11 cellular contexts compared by ENCODE assay signal in genomic region chr1:33429332-33429731, GRCh38. TPM values are rescaled to one million over a fixed set of nuclear protein-coding genes. Genes with fewer than 3 reads are reported as not detected.
DNase-seq lines count a peak whose midpoint lies in the region; ATAC-seq and TF ChIP-seq lines count a peak whose summit lies in the region.
"Had no signal": no experiment of that assay in that cellular context is flagged by ENCODE, and none has a peak within 500 bp of the region (broad histone marks: within the 10 kb centered on the region; RNA-seq: fewer than 3 reads in every experiment).

No MANE protein-coding gene starts in this region.

- CTCF ChIA-PET in BJ (lab: Yijun Ruan, JAX): interaction anchor here (0.6 to 1.5 kb wide), 3 partner anchors 26 to 210 kb away, joined by 4 read pairs; no protein-coding TSS in a partner anchor
- CTCF ChIA-PET in mammary epithelial cell (lab: Charles Lee; ENCODE audit: low non-redundant PET): no interaction called here

- H3K4me3 Mint-ChIP-seq in progenitor cell of endocrine pancreas (ENCODE audit: low read depth): no peak overlapping the region
- H3K4me3 Mint-ChIP-seq: activated B cell treated with CpG ODN at 0.5 μM for 24 hours had no signal

- H3K27ac Mint-ChIP-seq in progenitor cell of endocrine pancreas: no peak overlapping the region
- H3K27ac Mint-ChIP-seq: activated B cell treated with CpG ODN at 0.5 μM for 24 hours had no signal

- H3K27me3 ChIP-seq in BJ (ENCODE audit: control insufficient read depth, insufficient read depth, low read length): no peaks in the 10 kb centered on the region
- H3K27me3 ChIP-seq in HUES48 (ENCODE audit: control insufficient read depth, insufficient read depth, low read length): peaks cover 32% of the 10 kb centered on the region
- no peaks in the 10 kb centered on the region for H3K27me3 ChIP-seq in mammary epithelial cell (ENCODE audit: insufficient read depth, low read length)
- H3K27me3 ChIP-seq in mucosa of stomach (ENCODE audit: control insufficient read depth, insufficient read depth, low read length): peaks cover 4% of the 10 kb centered on the region

- H3K79me2 ChIP-seq in mammary epithelial cell (ENCODE audit: insufficient read depth, low read length): peaks cover 61% of the 10 kb centered on the region

- peak overlapping the region; percentile 81 for H3K4me2 ChIP-seq in mammary epithelial cell (ENCODE audit: insufficient read depth, low read depth, low read length)

- in situ Hi-C loops in mammary epithelial cell (cut with MboI; ENCODE audit: low sequenced_read_pairs in 2 of 2): no loop called here

- peaks cover 16% of the 10 kb centered on the region for H3K4me1 ChIP-seq in HUES48 (ENCODE audit: control insufficient read depth, insufficient read depth, low read length)
- H3K4me1 ChIP-seq in mammary epithelial cell (ENCODE audit: insufficient read depth, low read length): peaks cover 45% of the 10 kb centered on the region
- H3K4me1 ChIP-seq in mucosa of stomach (ENCODE audit: control insufficient read depth, insufficient read depth, low read length): peaks cover 8% of the 10 kb centered on the region

- no peak overlapping the region for H2AFZ ChIP-seq in mammary epithelial cell (ENCODE audit: low read depth, low read length)

- H4K20me1 ChIP-seq in mammary epithelial cell (ENCODE audit: insufficient read depth, low read length): no peaks in the 10 kb centered on the region

- no peaks in the 10 kb centered on the region for H3K9me3 Mint-ChIP-seq in progenitor cell of endocrine pancreas (ENCODE audit: low read depth)
- H3K9me3 Mint-ChIP-seq: activated B cell treated with CpG ODN at 0.5 μM for 24 hours had no signal

- H3K4me3 ChIP-seq in BJ (ENCODE audit: low read depth, low read length) (peak overlapping the region; percentile 72), HUES48 (ENCODE audit: low read depth, low read length) (peak overlapping the region; percentile 74), mammary epithelial cell (replicated peaks in 1 of 3; ENCODE audit: insufficient read depth in 1 of 3, low read depth in 2 of 3, low read length in 3 of 3) (peak overlapping the region; percentile 70 to 82 (median 76)), mucosa of stomach (ENCODE audit: low read length) (no peak overlapping the region)

- BruUV-seq in mammary epithelial cell (replicated peaks; lab: Mats Ljungman, UMichigan): no TSS peak

- intact Hi-C loops in mammary epithelial cell (cut with micrococcal nuclease): no loop called here

- H3K4me1 Mint-ChIP-seq in progenitor cell of endocrine pancreas (ENCODE audit: low read depth): peaks cover 4% of the 10 kb centered on the region

- H3K27me3 Mint-ChIP-seq in progenitor cell of endocrine pancreas: no peaks in the 10 kb centered on the region

- H3K27ac ChIP-seq in HUES48 (ENCODE audit: low read depth, low read length): no peak overlapping the region
- H3K27ac ChIP-seq in mammary epithelial cell (ENCODE audit: insufficient read depth, low read depth, low read length): no peak overlapping the region
- H3K27ac ChIP-seq: SK-N-MC had no signal

- DNase-seq in BJ (ENCODE audit: low read depth): no peak
- no peak for DNase-seq in mammary epithelial cell
- DNase-seq in stimulated activated naive CD4-positive, alpha-beta T cell (lab: John Stamatoyannopoulos, UW): no peak
- no peak for DNase-seq in effector CD8-positive, alpha-beta T cell (lab: John Stamatoyannopoulos, UW)
- no peak for DNase-seq in progenitor cell of endocrine pancreas (ENCODE audit: low spot score, unreplicated experiment)
- DNase-seq: activated B cell treated with CpG ODN at 0.5 μM for 24 hours, NCI-H510A had no signal

- ATAC-seq in HG02870 (IDR thresholded peaks at IDR 0.05; ENCODE audit: unreplicated experiment): no peak

- H3K9me3 ChIP-seq in HUES48 (ENCODE audit: control insufficient read depth, insufficient read depth, low read length): no peaks in the 10 kb centered on the region
- no peaks in the 10 kb centered on the region for H3K9me3 ChIP-seq in mammary epithelial cell (replicated peaks; ENCODE audit: insufficient read depth, low read length)
- H3K9me3 ChIP-seq in mucosa of stomach (ENCODE audit: control insufficient read depth, low read length): no peaks in the 10 kb centered on the region

- TF ChIP-seq CTCF in BJ (IDR thresholded peaks at IDR 0.05; ENCODE audit: insufficient read depth, low read depth, low read length) (no peak), mammary epithelial cell (conservative IDR thresholded peaks at IDR 0.05 in 1 of 2, IDR thresholded peaks at IDR 0.05 in 1 of 2; ENCODE audit: extremely low read depth in 1 of 2, insufficient read depth in 1 of 2, low read depth in 1 of 2, low read length in 2 of 2) (no peak), progenitor cell of endocrine pancreas (IDR thresholded peaks at IDR 0.05; ENCODE audit: unreplicated experiment) (no peak)

- dilution Hi-C loops in mammary epithelial cell (cut with HindIII; ENCODE audit: low sequenced_read_pairs): loop anchor here (5.0 kb wide), 1 partner anchor 47 kb away; no protein-coding TSS in a partner anchor

- no peaks in the 10 kb centered on the region for H3K36me3 ChIP-seq in BJ (ENCODE audit: control insufficient read depth, insufficient read depth, low read length)
- no peaks in the 10 kb centered on the region for H3K36me3 ChIP-seq in HUES48 (ENCODE audit: control insufficient read depth, insufficient read depth, low read length)
- peaks cover 5% of the 10 kb centered on the region for H3K36me3 ChIP-seq in mammary epithelial cell (ENCODE audit: insufficient read depth, low read length)
- H3K36me3 ChIP-seq in mucosa of stomach (ENCODE audit: control insufficient read depth, insufficient read depth, low read length): no peaks in the 10 kb centered on the region

- POLR2A ChIA-PET in BJ (lab: Charles Lee): no interaction called here

- peaks cover 1% of the 10 kb centered on the region for H3K36me3 Mint-ChIP-seq in progenitor cell of endocrine pancreas (ENCODE audit: insufficient read depth)

- H3K9ac ChIP-seq in HUES48 (ENCODE audit: low read depth, low read length): no peak overlapping the region
- peak overlapping the region; percentile 76 for H3K9ac ChIP-seq in mammary epithelial cell (ENCODE audit: insufficient read depth, low read length)
- H3K9ac ChIP-seq in mucosa of stomach (ENCODE audit: low read length): peak overlapping the region; percentile 46

- WGBS in mammary epithelial cell (ENCODE audit: low coverage, missing lambda C conversion rate): 100% methylated on average over 2 of the region's 2 CpGs

RNA-seq across cellular contexts. Expression of gene PHC2, which starts 1.6 kb away (rescaled TPM):
- polyA plus RNA-seq in BJ (2011; rRNA removed) (41.6 and 62.0 TPM in 2 replicates), mammary epithelial cell (106 TPM)
- 48.2 and 55.0 TPM in 2 replicates for polyA minus RNA-seq in BJ (2011; rRNA and poly(A)+ RNA removed)
- total RNA-seq in mammary epithelial cell (100 to 1,000 TPM; 136 to 140 TPM), progenitor cell of endocrine pancreas (135 and 138 TPM in 2 replicates)
- 144 TPM for polyA minus RNA-seq in mammary epithelial cell

RNA-seq across cellular contexts. Expression of gene ZSCAN20, which starts 43.1 kb away (rescaled TPM):
- polyA plus RNA-seq in BJ (2011; rRNA removed) (2.9 and 3.4 TPM in 2 replicates), mammary epithelial cell (1.3 TPM)
- 11.0 and 13.4 TPM in 2 replicates for polyA minus RNA-seq in BJ (2011; rRNA and poly(A)+ RNA removed)
- total RNA-seq in mammary epithelial cell (1 to 10 TPM; 5.3 to 8.0 TPM), progenitor cell of endocrine pancreas (8.6 and 10.5 TPM in 2 replicates)
- 6.2 TPM for polyA minus RNA-seq in mammary epithelial cell
